Comparison of ENCODE assay signal across 11 cellular contexts in genomic region chr1:54811066-54811465, GRCh38. TPM values are rescaled to one million over a fixed set of nuclear protein-coding genes. Genes with fewer than 3 reads are reported as not detected.
DNase-seq lines count a peak whose midpoint lies in the region; ATAC-seq and TF ChIP-seq lines count a peak whose summit lies in the region.
"Had no signal": no experiment of that assay in that cellular context is flagged by ENCODE, and none has a peak within 500 bp of the region (broad histone marks: within the 10 kb centered on the region; RNA-seq: fewer than 3 reads in every experiment).

No MANE protein-coding gene starts in this region.

- H3K27ac ChIP-seq in esophagus squamous epithelium = no peak overlapping the region
- H3K27ac ChIP-seq: A549 had no signal

- ATAC-seq in Right ventricle myocardium inferior (no peak), left lobe of liver (peak; percentile 59)

- peaks cover 0 to 30% (median 0%) of the 10 kb centered on the region in 3 donors for H3K4me1 ChIP-seq in esophagus squamous epithelium
- H3K4me1 ChIP-seq: Caco-2 had no signal

- intact Hi-C loops in cardiac septum (cut with DNase I) (loop anchor here (2.0 to 5.0 kb wide), 2 partner anchors 734 to 950 kb away; no protein-coding TSS in a partner anchor), Right ventricle myocardium inferior (cut with DNase I) (loop anchor here (5.0 to 10.0 kb wide), 3 partner anchors 316 to 949 kb away; no protein-coding TSS in a partner anchor), posterior vena cava (cut with DNase I) (loop anchor here (5.0 to 10.0 kb wide), 2 partner anchors 316 to 466 kb away; no protein-coding TSS in a partner anchor), esophagus squamous epithelium (cut with DNase I) (loop anchor here (10.0 kb wide), 1 partner anchor 136 kb away; no protein-coding TSS in a partner anchor)

- peak; percentile 36 for DNase-seq in cardiac septum (ENCODE audit: low spot score)
- no peak for DNase-seq in Right ventricle myocardium inferior (ENCODE audit: missing footprints)
- DNase-seq in left lobe of liver (ENCODE audit: low spot score) = peak; percentile 68
- DNase-seq in posterior vena cava (ENCODE audit: low spot score) = peak; percentile 47
- no peak for DNase-seq in esophagus squamous epithelium (lab: John Stamatoyannopoulos, UW)
- no peak for DNase-seq in stimulated activated CD4-positive, alpha-beta T cell treated with anti-CD3 and anti-CD28 coated beads, Interleukin-4, amount 100 ng/mL, for 4 hours
- no peak for DNase-seq in hypothalamus (lab: John Stamatoyannopoulos, UW)
- DNase-seq: NCI-H1417 treated with DMSO at 0.1 percent for 48 hours had no signal

- no peaks in the 10 kb centered on the region for H3K9me3 ChIP-seq in esophagus squamous epithelium
- H3K9me3 ChIP-seq: A549, Caco-2 had no signal

- H3K36me3 ChIP-seq in esophagus squamous epithelium = no peaks in the 10 kb centered on the region

- TF ChIP-seq POLR2A in esophagus squamous epithelium (IDR thresholded peaks at IDR 0.05) = no peak

- no peaks in the 10 kb centered on the region for H3K27me3 ChIP-seq in esophagus squamous epithelium

- no peak for TF ChIP-seq CTCF in esophagus squamous epithelium (IDR thresholded peaks at IDR 0.05)

- 89 to 96% methylated on average over 2 to 3 of the region's 5 CpGs for WGBS in esophagus squamous epithelium, 2 donors

- no peak overlapping the region for H3K4me3 ChIP-seq in esophagus squamous epithelium
- H3K4me3 ChIP-seq: A549 had no signal

RNA-seq across cellular contexts. Expression of gene TTC22, which starts 9.9 kb away (rescaled TPM):
- total RNA-seq in cardiac septum = 0.08 TPM
- not detected for total RNA-seq in Right ventricle myocardium inferior
- total RNA-seq in left lobe of liver = 4.4 TPM
- under 1 TPM in 1 of 2 donors, not detected in 1; 0.05 TPM for total RNA-seq in posterior vena cava
- total RNA-seq in esophagus squamous epithelium = 100 to 1,000 TPM in 3 of 4 donors, 10 to 100 TPM in 1; 73.4 to 323 (median 141) TPM
- total RNA-seq: LHCN-M2 had no signal

RNA-seq across cellular contexts. Expression of gene PARS2, which starts 46.7 kb away (rescaled TPM):
- total RNA-seq in cardiac septum = 3.8 TPM
- total RNA-seq in Right ventricle myocardium inferior = 4.2 TPM
- 4.3 TPM for total RNA-seq in left lobe of liver
- total RNA-seq in posterior vena cava = 1 to 10 TPM; 2.3 to 2.8 TPM
- 1 to 10 TPM; 2.3 to 5.7 (median 3.1) TPM for total RNA-seq in esophagus squamous epithelium

Comparison
In these comparisons a context has a peak if more than half of its experiments do, and no peak if none do; other contexts are left out.
1. DNase-seq: peak in cardiac septum (single experiment), left lobe of liver (single experiment) and posterior vena cava (single experiment); none in Right ventricle myocardium inferior (single experiment), esophagus squamous epithelium (single experiment), stimulated activated CD4-positive, alpha-beta T cell treated with anti-CD3 and anti-CD28 coated beads, Interleukin-4, amount 100 ng/mL, for 4 hours (0 of 2) and hypothalamus (0 of 51).
2. RNA of gene TTC22, which starts 9.9 kb away (total RNA-seq): 73.4 to 323 TPM in esophagus squamous epithelium; 4.4 TPM in left lobe of liver (single experiment), 0.08 TPM in cardiac septum (single experiment), 0.05 TPM in posterior vena cava and not detected in Right ventricle myocardium inferior (single experiment); every median in the first group is over 10 times any median in the second.